Comparison of ENCODE assay signal across 1 cellular context in genomic region chr14:58620011-58620410, GRCh38.
TF ChIP-seq lines count a peak whose summit lies in the region.

No MANE protein-coding gene starts in this region.

TF ChIP-seq in H1, 55 proteins besides CTCF, POLR2A, EP300 and RAD21 (continued from another document):
- TF ChIP-seq CHD7 (IDR thresholded peaks at IDR 0.05; ENCODE audit: insufficient replicate concordance, low read length) = no peak
- no peak for TF ChIP-seq POU5F1 (IDR thresholded peaks at IDR 0.05; ENCODE audit: low read depth, low read length)
- no peak for TF ChIP-seq SP1 (IDR thresholded peaks at IDR 0.05; ENCODE audit: low read depth, low read length)
- no peak for TF ChIP-seq SRF (IDR thresholded peaks at IDR 0.05; ENCODE audit: low read depth, low read length)
- no peak for TF ChIP-seq CHD2 (IDR thresholded peaks at IDR 0.05; ENCODE audit: low read length)
